ENCODE assay signal across 21 cellular contexts in genomic region chr12:111780615-111781014, GRCh38. TPM values are rescaled to one million over a fixed set of nuclear protein-coding genes. Genes with fewer than 3 reads are reported as not detected.
A peak's percentile ranks its signal among the peaks of the same experiment; 100 is the strongest.
DNase-seq lines count a peak whose midpoint lies in the region; ATAC-seq and TF ChIP-seq lines count a peak whose summit lies in the region.
"Had no signal": no experiment of that assay in that cellular context is flagged by ENCODE, and none has a peak within 500 bp of the region (broad histone marks: within the 10 kb centered on the region; RNA-seq: fewer than 3 reads in every experiment).

No MANE protein-coding gene starts in this region.

- H3K27me3 Mint-ChIP-seq in IgD-negative memory B cell (no peaks in the 10 kb centered on the region), glutamatergic neuron (ENCODE audit: unreplicated experiment) (peaks cover 7% of the 10 kb centered on the region)
- H3K27me3 Mint-ChIP-seq in activated CD4-positive, alpha-beta T cell treated with anti-CD3 and anti-CD28 coated beads for 36 hours = no peaks in the 10 kb centered on the region
- H3K27me3 Mint-ChIP-seq: activated naive CD4-positive, alpha-beta T cell treated with anti-CD3 and anti-CD28 coated beads, Interleukin-2, amount 50 U/mL, for 24 hours had no signal

- CTCF ChIA-PET in activated CD4-positive, alpha-beta T cell treated with anti-CD3 and anti-CD28 coated beads for 36 hours (lab: Charles Lee) = no interaction called here

- peak overlapping the region in 1 of 2 donors; percentile 75 for H3K9ac ChIP-seq in colonic mucosa (ENCODE audit: low read depth in 2 of 2, low read length in 2 of 2)
- H3K9ac ChIP-seq in subcutaneous abdominal adipose tissue (ENCODE audit: low read length in 5 of 5) = no peak overlapping the region

- intact Hi-C loops in colonic mucosa (cut with DNase I) (no loop called here), lower lobe of right lung (cut with DNase I) (no loop called here)
- intact Hi-C loops in activated CD4-positive, alpha-beta T cell treated with anti-CD3 and anti-CD28 coated beads for 36 hours (cut with DNase I, micrococcal nuclease) = no loop called here

- no peak overlapping the region for H3K4me3 Mint-ChIP-seq in IgD-negative memory B cell
- H3K4me3 Mint-ChIP-seq in activated CD4-positive, alpha-beta T cell treated with anti-CD3 and anti-CD28 coated beads for 36 hours = no peak overlapping the region
- no peak overlapping the region for H3K4me3 Mint-ChIP-seq in glutamatergic neuron (ENCODE audit: unreplicated experiment)
- H3K4me3 Mint-ChIP-seq: activated naive CD4-positive, alpha-beta T cell treated with anti-CD3 and anti-CD28 coated beads, Interleukin-2, amount 50 U/mL, for 24 hours; activated T-helper 1 cell treated with anti-CD3 and anti-CD28 coated beads, Interleukin-12 subunit alpha, Interleukin-12 subunit beta, Interleukin-2, Interleukin-4 antibody, amounts not matched to agents 30 ng/mL and 10 ng/mL and 1 ng/mL, durations not matched to agents 14 hours and 24 hours and 36 hours; CD8-positive, alpha-beta T cell; naive thymus-derived CD4-positive, alpha-beta T cell had no signal

- no peak for TF ChIP-seq CTCF in colonic mucosa (IDR thresholded peaks at IDR 0.05)
- no peak for TF ChIP-seq CTCF in lower lobe of right lung (IDR thresholded peaks at IDR 0.05)
- TF ChIP-seq CTCF in glutamatergic neuron (IDR thresholded peaks at IDR 0.05; ENCODE audit: partially characterized antibody, unreplicated experiment) = no peak

- H3K36me3 ChIP-seq in colonic mucosa (peaks cover 17% of the 10 kb centered on the region), lower lobe of right lung (peaks cover 58% of the 10 kb centered on the region), subcutaneous abdominal adipose tissue (ENCODE audit: control insufficient read depth in 5 of 5, insufficient read depth in 5 of 5, low read length in 5 of 5) (peaks cover 6 to 74% (median 59%) of the 10 kb centered on the region in 5 donors)

- H3K4me1 Mint-ChIP-seq in IgD-negative memory B cell (peaks cover 6 to 9% (median 9%) of the 10 kb centered on the region in 3 donors), glutamatergic neuron (ENCODE audit: low read depth, unreplicated experiment) (no peaks in the 10 kb centered on the region)
- peaks cover 2% of the 10 kb centered on the region for H3K4me1 Mint-ChIP-seq in activated CD4-positive, alpha-beta T cell treated with anti-CD3 and anti-CD28 coated beads for 36 hours

- H3K4me1 ChIP-seq in colonic mucosa = peaks cover 20% of the 10 kb centered on the region
- peaks cover 60% of the 10 kb centered on the region for H3K4me1 ChIP-seq in lower lobe of right lung
- H3K4me1 ChIP-seq in subcutaneous abdominal adipose tissue (ENCODE audit: control insufficient read depth in 5 of 5, insufficient read depth in 5 of 5, low read length in 5 of 5) = peaks cover 3 to 33% (median 24%) of the 10 kb centered on the region in 5 donors

- peaks cover 8% of the 10 kb centered on the region for H3K36me3 Mint-ChIP-seq in IgD-negative memory B cell
- H3K36me3 Mint-ChIP-seq in activated CD4-positive, alpha-beta T cell treated with anti-CD3 and anti-CD28 coated beads for 36 hours (ENCODE audit: low read depth) = no peaks in the 10 kb centered on the region
- H3K36me3 Mint-ChIP-seq in glutamatergic neuron (ENCODE audit: unreplicated experiment) = peaks cover 15% of the 10 kb centered on the region

- H3K9me3 ChIP-seq in colonic mucosa = no peaks in the 10 kb centered on the region
- no peaks in the 10 kb centered on the region for H3K9me3 ChIP-seq in lower lobe of right lung
- H3K9me3 ChIP-seq in subcutaneous abdominal adipose tissue (ENCODE audit: control insufficient read depth in 5 of 5, low read length in 5 of 5) = peaks cover 0 to 7% (median 4%) of the 10 kb centered on the region in 5 donors

- peak; percentile 65 to 79 for ATAC-seq in lower lobe of right lung
- ATAC-seq in activated CD4-positive, alpha-beta T cell treated with anti-CD3 and anti-CD28 coated beads for 36 hours = no peak
- ATAC-seq: CD8-positive, alpha-beta T cell; left ventricle myocardium superior; naive thymus-derived CD4-positive, alpha-beta T cell; sciatic nerve had no signal

- H3K27ac Mint-ChIP-seq in IgD-negative memory B cell (peak overlapping the region in 2 of 3 donors; percentile 5 to 76), glutamatergic neuron (ENCODE audit: unreplicated experiment) (no peak overlapping the region)
- H3K27ac Mint-ChIP-seq in activated CD4-positive, alpha-beta T cell treated with anti-CD3 and anti-CD28 coated beads for 36 hours = no peak overlapping the region
- H3K27ac Mint-ChIP-seq: activated naive CD4-positive, alpha-beta T cell treated with anti-CD3 and anti-CD28 coated beads, Interleukin-2, amount 50 U/mL, for 24 hours; activated T-helper 1 cell treated with anti-CD3 and anti-CD28 coated beads, Interleukin-12 subunit alpha, Interleukin-12 subunit beta, Interleukin-2, Interleukin-4 antibody, amounts not matched to agents 30 ng/mL and 10 ng/mL and 1 ng/mL, durations not matched to agents 14 hours and 24 hours and 36 hours; CD8-positive, alpha-beta T cell; naive thymus-derived CD4-positive, alpha-beta T cell had no signal

- POLR2A ChIA-PET in activated CD4-positive, alpha-beta T cell treated with anti-CD3 and anti-CD28 coated beads for 36 hours (lab: Charles Lee) = no interaction called here

- H3K4me3 ChIP-seq in colonic mucosa (no peak overlapping the region), lower lobe of right lung (no peak overlapping the region), subcutaneous abdominal adipose tissue (ENCODE audit: low read depth in 1 of 5, low read length in 5 of 5) (no peak overlapping the region)

- H3K27me3 ChIP-seq in colonic mucosa (no peaks in the 10 kb centered on the region), lower lobe of right lung (ENCODE audit: low read depth) (no peaks in the 10 kb centered on the region), subcutaneous abdominal adipose tissue (ENCODE audit: control insufficient read depth in 5 of 5, insufficient read depth in 4 of 5, low read length in 5 of 5) (no peaks in the 10 kb centered on the region)

- DNase-seq in colonic mucosa = peak; percentile 65
- no peak for DNase-seq in lower lobe of right lung
- DNase-seq in activated CD4-positive, alpha-beta T cell treated with anti-CD3 and anti-CD28 coated beads for 36 hours = no peak
- no peak for DNase-seq in SW 1271 (lab: John Stamatoyannopoulos, UW)
- no peak for DNase-seq in glutamatergic neuron
- DNase-seq in NAMALWA (ENCODE audit: low spot score) = no peak
- DNase-seq: activated CD4-positive, CD25-positive, alpha-beta regulatory T cell treated with anti-CD3 and anti-CD28 coated beads, Interleukin-2, amount 50 U/mL, for 72 hours; aorta; CD8-positive, alpha-beta T cell; cerebellar nuclear complex; Karpas-422; left ventricle myocardium superior; naive thymus-derived CD4-positive, alpha-beta T cell; NCI-H1105; NCI-H2107; NCI-H526 had no signal

- H3K9me3 Mint-ChIP-seq in IgD-negative memory B cell (no peaks in the 10 kb centered on the region), glutamatergic neuron (ENCODE audit: unreplicated experiment) (peaks cover 9% of the 10 kb centered on the region)
- no peaks in the 10 kb centered on the region for H3K9me3 Mint-ChIP-seq in activated CD4-positive, alpha-beta T cell treated with anti-CD3 and anti-CD28 coated beads for 36 hours (ENCODE audit: low read depth)
- H3K9me3 Mint-ChIP-seq: activated naive CD4-positive, alpha-beta T cell treated with anti-CD3 and anti-CD28 coated beads, Interleukin-2, amount 50 U/mL, for 24 hours; activated T-helper 1 cell treated with anti-CD3 and anti-CD28 coated beads, Interleukin-12 subunit alpha, Interleukin-12 subunit beta, Interleukin-2, Interleukin-4 antibody, amounts not matched to agents 30 ng/mL and 10 ng/mL and 1 ng/mL, durations not matched to agents 14 hours and 24 hours and 36 hours; CD8-positive, alpha-beta T cell had no signal

- H3K27ac ChIP-seq in colonic mucosa (peak overlapping the region; percentile 67), lower lobe of right lung (peak overlapping the region; percentile 95), subcutaneous abdominal adipose tissue (ENCODE audit: low read depth, low read length) (peak overlapping the region; percentile 40)

RNA-seq across cellular contexts. Expression of gene ALDH2, which starts 13.9 kb away (rescaled TPM):
- polyA plus RNA-seq in IgD-negative memory B cell = 11.9 TPM
- total RNA-seq in colonic mucosa (100 to 1,000 TPM; 240 to 398 TPM), lower lobe of right lung (499 TPM), glutamatergic neuron (ENCODE audit: unreplicated experiment) (55.2 TPM)
- total RNA-seq in activated CD4-positive, alpha-beta T cell treated with anti-CD3 and anti-CD28 coated beads for 36 hours = 1 to 10 TPM; 6.1 to 6.2 TPM

Comparison
In these comparisons a context has a peak if more than half of its experiments do, and no peak if none do; other contexts are left out.
1. H3K27ac Mint-ChIP-seq: peak in IgD-negative memory B cell (2 of 3); none in activated CD4-positive, alpha-beta T cell treated with anti-CD3 and anti-CD28 coated beads for 36 hours (single experiment) and glutamatergic neuron (single experiment).
2. H3K27ac ChIP-seq: peak in every context shown above with its lines; median percentile 95 in lower lobe of right lung; 67 in colonic mucosa; 40 in subcutaneous abdominal adipose tissue.